6 cellular contexts compared by ENCODE assay signal in genomic region chr17:41584331-41584927, GRCh38. TPM values are rescaled to one million over a fixed set of nuclear protein-coding genes. Genes with fewer than 3 reads are reported as not detected.
"Had no signal": no experiment of that assay in that cellular context is flagged by ENCODE, and none has a peak within 500 bp of the region (broad histone marks: within the 10 kb centered on the region; RNA-seq: fewer than 3 reads in every experiment).

No MANE protein-coding gene starts in this region.

RNA-seq across cellular contexts. Expression of gene KRT14, which starts 2.3 kb away (rescaled TPM):
- total RNA-seq: activated B cell treated with CpG ODN at 0.5 μM for 24 hours; activated CD4-positive, alpha-beta T cell treated with anti-CD3 and anti-CD28 coated beads, Interleukin-2, amount 10 ng/mL, durations not matched to agents 24 days and 14 days; activated CD8-positive, alpha-beta memory T cell treated with anti-CD3 and anti-CD28 coated beads, Interleukin-2, amount 10 ng/mL, durations not matched to agents 7 days and 5 days; activated T-helper 1 cell treated with anti-CD3 and anti-CD28 coated beads, Interleukin-12 subunit alpha, Interleukin-12 subunit beta, Interleukin-2, Interleukin-4 antibody, amounts not matched to agents 30 ng/mL and 10 ng/mL and 1 ng/mL, durations not matched to agents 14 hours and 24 hours and 36 hours; T-cell had no signal

RNA-seq across cellular contexts. Expression of gene KRT9, which starts 12.6 kb away (rescaled TPM):
- total RNA-seq: activated B cell treated with CpG ODN at 0.5 μM for 24 hours; activated CD4-positive, alpha-beta T cell treated with anti-CD3 and anti-CD28 coated beads, Interleukin-2, amount 10 ng/mL, durations not matched to agents 24 days and 14 days; activated CD8-positive, alpha-beta memory T cell treated with anti-CD3 and anti-CD28 coated beads, Interleukin-2, amount 10 ng/mL, durations not matched to agents 7 days and 5 days; activated T-helper 1 cell treated with anti-CD3 and anti-CD28 coated beads, Interleukin-12 subunit alpha, Interleukin-12 subunit beta, Interleukin-2, Interleukin-4 antibody, amounts not matched to agents 30 ng/mL and 10 ng/mL and 1 ng/mL, durations not matched to agents 14 hours and 24 hours and 36 hours; aorta; T-cell had no signal

RNA-seq across cellular contexts. Expression of gene KRT16, which starts 28.1 kb away (rescaled TPM):
- total RNA-seq: activated B cell treated with CpG ODN at 0.5 μM for 24 hours; activated CD4-positive, alpha-beta T cell treated with anti-CD3 and anti-CD28 coated beads, Interleukin-2, amount 10 ng/mL, durations not matched to agents 24 days and 14 days; activated CD8-positive, alpha-beta memory T cell treated with anti-CD3 and anti-CD28 coated beads, Interleukin-2, amount 10 ng/mL, durations not matched to agents 7 days and 5 days; activated T-helper 1 cell treated with anti-CD3 and anti-CD28 coated beads, Interleukin-12 subunit alpha, Interleukin-12 subunit beta, Interleukin-2, Interleukin-4 antibody, amounts not matched to agents 30 ng/mL and 10 ng/mL and 1 ng/mL, durations not matched to agents 14 hours and 24 hours and 36 hours; T-cell had no signal

RNA-seq across cellular contexts. Expression of gene KRT17, which starts 39.9 kb away (rescaled TPM):
- total RNA-seq: activated B cell treated with CpG ODN at 0.5 μM for 24 hours; activated CD4-positive, alpha-beta T cell treated with anti-CD3 and anti-CD28 coated beads, Interleukin-2, amount 10 ng/mL, durations not matched to agents 24 days and 14 days; activated T-helper 1 cell treated with anti-CD3 and anti-CD28 coated beads, Interleukin-12 subunit alpha, Interleukin-12 subunit beta, Interleukin-2, Interleukin-4 antibody, amounts not matched to agents 30 ng/mL and 10 ng/mL and 1 ng/mL, durations not matched to agents 14 hours and 24 hours and 36 hours; T-cell had no signal

RNA-seq across cellular contexts. Expression of gene KRT19, which starts 56.3 kb away (rescaled TPM):
- total RNA-seq: activated B cell treated with CpG ODN at 0.5 μM for 24 hours; activated CD4-positive, alpha-beta T cell treated with anti-CD3 and anti-CD28 coated beads, Interleukin-2, amount 10 ng/mL, durations not matched to agents 24 days and 14 days; activated CD8-positive, alpha-beta memory T cell treated with anti-CD3 and anti-CD28 coated beads, Interleukin-2, amount 10 ng/mL, durations not matched to agents 7 days and 5 days; activated T-helper 1 cell treated with anti-CD3 and anti-CD28 coated beads, Interleukin-12 subunit alpha, Interleukin-12 subunit beta, Interleukin-2, Interleukin-4 antibody, amounts not matched to agents 30 ng/mL and 10 ng/mL and 1 ng/mL, durations not matched to agents 14 hours and 24 hours and 36 hours had no signal
